In genomic region chr5:148826082-148826971, GRCh38 we compare ENCODE assay signal across 8 cellular contexts. TPM values are rescaled to one million over a fixed set of nuclear protein-coding genes. Genes with fewer than 3 reads are reported as not detected.
DNase-seq lines count a peak whose midpoint lies in the region; ATAC-seq, FAIRE-seq and TF ChIP-seq lines count a peak whose summit lies in the region.

Gene ADRB2 (plus strand): TSS chr5:148826611. CDS start chr5:148826832, 221 bp downstream.

- peaks cover 18% of the 10 kb centered on the region for H3K79me2 ChIP-seq in endothelial cell of umbilical vein (ENCODE audit: control insufficient read depth, insufficient read depth, low read length)

- H4K20me1 ChIP-seq in endothelial cell of umbilical vein (replicated peaks; ENCODE audit: control insufficient read depth, extremely low read depth, insufficient read depth, low read length), result no peaks in the 10 kb centered on the region

- no peaks in the 10 kb centered on the region for H3K9me3 ChIP-seq in endothelial cell of umbilical vein (replicated peaks; ENCODE audit: control insufficient read depth, insufficient read depth, low read length)

- H3K9me1 ChIP-seq in endothelial cell of umbilical vein (replicated peaks; ENCODE audit: control insufficient read depth, extremely low read depth, insufficient read depth, low read length), result no peaks in the 10 kb centered on the region

- H2AFZ ChIP-seq in endothelial cell of umbilical vein (ENCODE audit: low read depth, low read length), result peak within 1 kb of the TSS; percentile 83

- peak; percentile 92 for ATAC-seq in HG03378 (IDR thresholded peaks at IDR 0.05; ENCODE audit: unreplicated experiment)

- TF ChIP-seq POLR2A in GM19193 (IDR thresholded peaks at IDR 0.05; ENCODE audit: extremely low read depth, insufficient read depth, insufficient read length), result peak; percentile 66
- peak; percentile 94 for TF ChIP-seq POLR2A in endothelial cell of umbilical vein (IDR thresholded peaks at IDR 0.05; ENCODE audit: low read depth, low read length)

- FAIRE-seq in endothelial cell of umbilical vein (lab: Jason Lieb, UNC), result peak; percentile 87

- no TSS peak for BruUV-seq in endothelial cell of umbilical vein (replicated peaks; lab: Mats Ljungman, UMichigan)

- peaks cover 34% of the 10 kb centered on the region for H3K4me1 ChIP-seq in endothelial cell of umbilical vein (ENCODE audit: control insufficient read depth, extremely low read depth, insufficient read depth, low read length)

- H3K36me3 ChIP-seq in endothelial cell of umbilical vein (ENCODE audit: control insufficient read depth in 2 of 2, extremely low read depth in 1 of 2, insufficient read depth in 2 of 2, low read length in 2 of 2), result no peaks in the 10 kb centered on the region

- dilution Hi-C loops in endothelial cell of umbilical vein (cut with MboI; ENCODE audit: extremely low pct_ligation_motif_present, low sequenced_read_pairs), result no loop called here

- peak within 1 kb of the TSS; percentile 15 to 62 (median 49) for H3K4me3 ChIP-seq in endothelial cell of umbilical vein (replicated peaks in 1 of 3; ENCODE audit: insufficient read depth in 1 of 3, low read depth in 1 of 3, low read length in 3 of 3)

- DNase-seq in AG09319 (ENCODE audit: extremely low read depth, low read depth) (peak; percentile 72), NCI-H774 (lab: John Stamatoyannopoulos, UW) (peak; percentile 83), endothelial cell of umbilical vein (ENCODE audit: low read depth, low spot score) (peak; percentile 94), midbrain (lab: John Stamatoyannopoulos, UW) (peak; percentile 90)
- peak; percentile 87 for DNase-seq in activated CD8-positive, alpha-beta memory T cell treated with anti-CD3 and anti-CD28 coated beads, Interleukin-2, amount 50 U/mL, for 48 hours
- DNase-seq in stimulated activated CD8-positive, alpha-beta memory T cell treated with anti-CD3 and anti-CD28 coated beads, Interleukin-15, amount 100 ng/mL, for 48 hours (ENCODE audit: low read depth in 2 of 2), result peak; percentile 79 to 80

- H3K27me3 ChIP-seq in endothelial cell of umbilical vein (ENCODE audit: control insufficient read depth in 2 of 2, insufficient read depth in 2 of 2, low read length in 2 of 2), result no peaks in the 10 kb centered on the region

- H3K27ac ChIP-seq in endothelial cell of umbilical vein (ENCODE audit: insufficient read depth, low read depth, low read length), result peak within 1 kb of the TSS; percentile 42

- POLR2A ChIA-PET in endothelial cell of umbilical vein (lab: Charles Lee), result interaction anchor here (0.9 to 1.2 kb wide), 3 partner anchors 85 to 288 kb away, joined by 3 to 4 read pairs (median 4); no protein-coding TSS in a partner anchor

- CTCF ChIA-PET in endothelial cell of umbilical vein (lab: Charles Lee), result interaction anchor here (0.7 to 1.7 kb wide), 9 partner anchors 25 to 288 kb away, joined by 3 to 19 read pairs (median 4); no protein-coding TSS in a partner anchor

- intact Hi-C loops in endothelial cell of umbilical vein (cut with micrococcal nuclease), result loop anchor here (1.0 kb wide), 3 partner anchors 87 to 236 kb away; no protein-coding TSS in a partner anchor

- TF ChIP-seq CTCF in AG09319 (IDR thresholded peaks at IDR 0.05; ENCODE audit: low read depth, low read length) (no peak), endothelial cell of umbilical vein (IDR thresholded peaks at IDR 0.05; ENCODE audit: extremely low read depth in 1 of 2, insufficient read depth in 1 of 2, low read depth in 1 of 2, low read length in 2 of 2) (no peak)

- peak within 1 kb of the TSS; percentile 92 for H3K4me2 ChIP-seq in endothelial cell of umbilical vein (ENCODE audit: insufficient read depth, low read length)

- peak within 1 kb of the TSS; percentile 74 for H3K9ac ChIP-seq in endothelial cell of umbilical vein (replicated peaks; ENCODE audit: extremely low read depth, insufficient read depth, low read length)

TF ChIP-seq in endothelial cell of umbilical vein, 7 proteins besides CTCF, POLR2A, EP300 and RAD21:
- no peak for TF ChIP-seq JUN (IDR thresholded peaks at IDR 0.05; ENCODE audit: borderline replicate concordance, insufficient read depth, insufficient read length, low read depth)
- peak; percentile 93 for TF ChIP-seq POLR2AphosphoS5 (IDR thresholded peaks at IDR 0.05; ENCODE audit: insufficient read depth, low read depth, low read length)

RNA-seq across cellular contexts. Expression of gene ADRB2, which starts in this region (rescaled TPM):
- total RNA-seq in endothelial cell of umbilical vein, result 0.60 and 0.86 TPM in 2 replicates
- polyA plus RNA-seq in endothelial cell of umbilical vein, result 0.88 and 0.96 TPM in 2 replicates
- 0.83 and 0.85 TPM in 2 replicates for polyA plus RNA-seq in endothelial cell of umbilical vein (2011; cell fraction: cytosol; rRNA removed)
- polyA plus RNA-seq in endothelial cell of umbilical vein (2011; cell fraction: nucleus; rRNA removed), result 0.87 and 1.1 TPM in 2 replicates
- 0.79 and 1.3 TPM in 2 replicates for polyA plus RNA-seq in endothelial cell of umbilical vein (2012)
- polyA minus RNA-seq in endothelial cell of umbilical vein, result 1.7 and 2.6 TPM in 2 replicates
- 1.0 TPM for polyA minus RNA-seq in endothelial cell of umbilical vein (2011; cell fraction: cytosol; rRNA and poly(A)+ RNA removed)
- polyA minus RNA-seq in endothelial cell of umbilical vein (2011; cell fraction: nucleus; rRNA and poly(A)+ RNA removed), result 2.7 and 2.9 TPM in 2 replicates

Comparison
In these comparisons a context has a peak if more than half of its experiments do, and no peak if none do; other contexts are left out.
1. Peak in every context shown above with its lines: DNase-seq, ATAC-seq, H3K4me3 ChIP-seq and H3K27ac ChIP-seq.